ENCODE assay signal across 19 cellular contexts in genomic region chr13:90732049-90732448, GRCh38.
A peak's percentile ranks its signal among the peaks of the same experiment; 100 is the strongest.
DNase-seq lines count a peak whose midpoint lies in the region; ATAC-seq and TF ChIP-seq lines count a peak whose summit lies in the region.
"Had no signal": no experiment of that assay in that cellular context is flagged by ENCODE, and none has a peak within 500 bp of the region (broad histone marks: within the 10 kb centered on the region; RNA-seq: fewer than 3 reads in every experiment).

No MANE protein-coding gene starts in this region.

- H3K27ac ChIP-seq in foreskin keratinocyte (no peak overlapping the region), dorsolateral prefrontal cortex (no peak overlapping the region), transverse colon (no peak overlapping the region)
- H3K27ac ChIP-seq: SJSA1 had no signal

- in situ Hi-C loops in SK-MEL-5 (cut with HindIII; ENCODE audit: low pct_unique_long_range_greater_than_20kb, low sequenced_read_pairs): no loop called here
- in situ Hi-C loops in transverse colon (cut with MboI; ENCODE audit: low pct_ligation_motif_present in 1 of 4, low pct_unique_long_range_greater_than_20kb in 1 of 4, low sequenced_read_pairs in 3 of 4): no loop called here

- H3K4me3 ChIP-seq in dorsolateral prefrontal cortex: no peak overlapping the region
- no peak overlapping the region for H3K4me3 ChIP-seq in transverse colon
- H3K4me3 ChIP-seq: SJSA1 had no signal

- peaks cover 2 to 5% of the 10 kb centered on the region in 2 donors for H3K9me3 ChIP-seq in transverse colon
- H3K9me3 ChIP-seq: SJSA1 had no signal

- TF ChIP-seq CTCF in GM12874 (IDR thresholded peaks at IDR 0.05; ENCODE audit: insufficient read depth, low read depth, low read length) (peak; percentile 18; the same call in 1 of the 2 replicates), foreskin keratinocyte (conservative IDR thresholded peaks at IDR 0.05) (peak; percentile 33), dorsolateral prefrontal cortex (IDR thresholded peaks at IDR 0.05 in 54 of 56, conservative IDR thresholded peaks at IDR 0.05 in 2 of 56; ENCODE audit: low read depth in 1 of 56, partially characterized antibody in 56 of 56) (no peak), transverse colon (IDR thresholded peaks at IDR 0.05) (no peak)

- peak; percentile 16 for DNase-seq in NCI-H748 (lab: John Stamatoyannopoulos, UW; ENCODE audit: unreplicated experiment)
- DNase-seq in NCI-H748 treated with DMSO at 0.1 percent for 48 hours (lab: John Stamatoyannopoulos, UW): no peak
- DNase-seq in SK-MEL-5 (ENCODE audit: low read depth, low spot score): peak; percentile 53
- DNase-seq in foreskin keratinocyte: no peak
- no peak for DNase-seq in NOMO-1 treated with DMSO at 0.1 percent for 48 hours (lab: John Stamatoyannopoulos, UW; ENCODE audit: unreplicated experiment)
- DNase-seq in dorsolateral prefrontal cortex: no peak
- no peak for DNase-seq in transverse colon
- DNase-seq: activated CD4-positive, alpha-beta T cell treated with anti-CD3 and anti-CD28 coated beads, Interleukin-2, amount 10 ng/mL, durations not matched to agents 24 days and 14 days; activated naive CD4-positive, alpha-beta T cell treated with anti-CD3 and anti-CD28 coated beads, Interleukin-2, amount 10 ng/mL, durations not matched to agents 7 days and 5 days; activated T-cell treated with anti-CD3 and anti-CD28 coated beads for 4 hours; H7; hypothalamus; kidney glomerular epithelial cell; NCI-H2029 treated with DMSO at 0.1 percent for 48 hours; NK-92 treated with Interleukin-12 subunit alpha and Interleukin-12 subunit beta, amount 100 ng/mL, for 24 hours; stimulated activated CD4-positive, alpha-beta T cell treated with anti-CD3 and anti-CD28 coated beads, Interleukin-15, amount 100 ng/mL, for 24 hours; T1000 had no signal

- H3K27me3 ChIP-seq in foreskin keratinocyte (no peaks in the 10 kb centered on the region), dorsolateral prefrontal cortex (no peaks in the 10 kb centered on the region), transverse colon (no peaks in the 10 kb centered on the region)
- H3K27me3 ChIP-seq: SJSA1 had no signal

- no peak for TF ChIP-seq EP300 in transverse colon (IDR thresholded peaks at IDR 0.05; ENCODE audit: low read depth)

- no peak for TF ChIP-seq POLR2A in transverse colon (IDR thresholded peaks at IDR 0.05)

- no peaks in the 10 kb centered on the region for H3K4me1 ChIP-seq in foreskin keratinocyte
- no peaks in the 10 kb centered on the region for H3K4me1 ChIP-seq in transverse colon
- H3K4me1 ChIP-seq: SJSA1 had no signal

- intact Hi-C loops in dorsolateral prefrontal cortex (cut with DNase I): no loop called here
- intact Hi-C loops in transverse colon (cut with DNase I; ENCODE audit: low total_unique reads): no loop called here

- ATAC-seq in foreskin keratinocyte: no peak

- H3K36me3 ChIP-seq in transverse colon: no peaks in the 10 kb centered on the region
- H3K36me3 ChIP-seq: SJSA1 had no signal

- 100% methylated on average over 2 of the region's 2 CpGs; no CpG with 5 or more reads in 1 of the 2 donors for WGBS in transverse colon (ENCODE audit: low coverage in 1 of 2), 2 donors

Comparison
In these comparisons a context has a peak if more than half of its experiments do, and no peak if none do; other contexts are left out.
1. DNase-seq: peak in NCI-H748 (single experiment) and SK-MEL-5 (single experiment); none in NCI-H748 treated with DMSO at 0.1 percent for 48 hours (single experiment), foreskin keratinocyte (0 of 2), NOMO-1 treated with DMSO at 0.1 percent for 48 hours (single experiment), dorsolateral prefrontal cortex (0 of 10) and transverse colon (single experiment).
2. CTCF ChIP-seq: peak in GM12874 (single experiment) and foreskin keratinocyte (single experiment); none in dorsolateral prefrontal cortex (0 of 56) and transverse colon (0 of 5).